ENCODE assay signal across 1 cellular context in the genomic region with DNA sequence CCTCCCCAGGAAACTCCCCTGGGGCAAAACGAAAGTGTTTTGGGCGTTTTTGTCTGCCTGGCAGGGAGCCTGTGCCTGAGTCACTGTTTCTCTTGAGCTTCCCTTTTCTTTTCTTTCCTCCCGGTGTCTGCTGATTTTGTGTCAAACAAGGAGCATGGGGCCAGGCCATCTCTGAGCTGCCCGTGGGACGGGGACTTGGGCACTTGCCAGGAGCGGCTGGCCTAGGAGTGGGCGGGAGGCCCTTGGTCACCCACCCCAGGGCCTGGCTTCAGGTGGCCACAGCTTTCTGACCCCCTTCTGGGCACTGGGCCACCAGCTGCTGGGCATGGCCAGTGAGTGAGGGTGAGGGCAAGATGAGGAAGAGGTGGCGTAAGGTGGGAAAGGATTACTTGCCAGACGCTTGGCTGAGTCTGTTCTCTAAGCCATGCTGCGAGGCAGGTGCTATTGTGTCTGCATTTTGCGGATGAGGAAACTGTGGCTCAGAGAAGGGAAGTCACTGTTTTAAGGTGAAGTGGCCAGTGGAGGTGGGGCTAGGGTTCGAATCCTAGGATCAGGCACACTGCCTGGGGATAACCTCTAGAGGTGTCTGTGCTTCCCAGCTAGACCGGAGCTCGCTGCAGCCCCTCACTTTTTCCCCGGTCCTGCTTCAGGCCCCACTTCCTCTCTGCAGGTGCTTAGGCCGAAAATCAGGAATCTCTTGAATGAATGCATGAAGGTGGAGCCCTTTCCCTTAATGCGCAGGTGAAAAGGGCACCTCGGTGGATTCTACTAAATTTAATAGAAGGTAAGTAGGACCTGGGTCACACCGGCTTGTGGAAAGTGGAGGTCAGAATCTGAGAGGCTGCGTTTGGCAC.
TF ChIP-seq lines count a peak whose summit lies in the region.

No MANE protein-coding gene starts in this region.

TF ChIP-seq in GM12878, 131 proteins besides CTCF, POLR2A, EP300 and RAD21 (continued from another document):
- TF ChIP-seq, protein P1, sequence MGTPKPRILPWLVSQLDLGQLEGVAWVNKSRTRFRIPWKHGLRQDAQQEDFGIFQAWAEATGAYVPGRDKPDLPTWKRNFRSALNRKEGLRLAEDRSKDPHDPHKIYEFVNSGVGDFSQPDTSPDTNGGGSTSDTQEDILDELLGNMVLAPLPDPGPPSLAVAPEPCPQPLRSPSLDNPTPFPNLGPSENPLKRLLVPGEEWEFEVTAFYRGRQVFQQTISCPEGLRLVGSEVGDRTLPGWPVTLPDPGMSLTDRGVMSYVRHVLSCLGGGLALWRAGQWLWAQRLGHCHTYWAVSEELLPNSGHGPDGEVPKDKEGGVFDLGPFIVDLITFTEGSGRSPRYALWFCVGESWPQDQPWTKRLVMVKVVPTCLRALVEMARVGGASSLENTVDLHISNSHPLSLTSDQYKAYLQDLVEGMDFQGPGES (IDR thresholded peaks at IDR 0.05): no peak
- TF ChIP-seq, protein P2, sequence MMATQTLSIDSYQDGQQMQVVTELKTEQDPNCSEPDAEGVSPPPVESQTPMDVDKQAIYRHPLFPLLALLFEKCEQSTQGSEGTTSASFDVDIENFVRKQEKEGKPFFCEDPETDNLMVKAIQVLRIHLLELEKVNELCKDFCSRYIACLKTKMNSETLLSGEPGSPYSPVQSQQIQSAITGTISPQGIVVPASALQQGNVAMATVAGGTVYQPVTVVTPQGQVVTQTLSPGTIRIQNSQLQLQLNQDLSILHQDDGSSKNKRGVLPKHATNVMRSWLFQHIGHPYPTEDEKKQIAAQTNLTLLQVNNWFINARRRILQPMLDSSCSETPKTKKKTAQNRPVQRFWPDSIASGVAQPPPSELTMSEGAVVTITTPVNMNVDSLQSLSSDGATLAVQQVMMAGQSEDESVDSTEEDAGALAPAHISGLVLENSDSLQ (IDR thresholded peaks at IDR 0.05): no peak
- TF ChIP-seq SMARCA5 (IDR thresholded peaks at IDR 0.05): 0 out of 2 replicates have a peak, but pooled peaks have one; percentile 36
- TF ChIP-seq CREB1 (IDR thresholded peaks at IDR 0.05; ENCODE audit: low read depth): no peak
- TF ChIP-seq POLR2AphosphoS5 (IDR thresholded peaks at IDR 0.05; ENCODE audit: low read length): peak; percentile 64
- TF ChIP-seq, protein P3, sequence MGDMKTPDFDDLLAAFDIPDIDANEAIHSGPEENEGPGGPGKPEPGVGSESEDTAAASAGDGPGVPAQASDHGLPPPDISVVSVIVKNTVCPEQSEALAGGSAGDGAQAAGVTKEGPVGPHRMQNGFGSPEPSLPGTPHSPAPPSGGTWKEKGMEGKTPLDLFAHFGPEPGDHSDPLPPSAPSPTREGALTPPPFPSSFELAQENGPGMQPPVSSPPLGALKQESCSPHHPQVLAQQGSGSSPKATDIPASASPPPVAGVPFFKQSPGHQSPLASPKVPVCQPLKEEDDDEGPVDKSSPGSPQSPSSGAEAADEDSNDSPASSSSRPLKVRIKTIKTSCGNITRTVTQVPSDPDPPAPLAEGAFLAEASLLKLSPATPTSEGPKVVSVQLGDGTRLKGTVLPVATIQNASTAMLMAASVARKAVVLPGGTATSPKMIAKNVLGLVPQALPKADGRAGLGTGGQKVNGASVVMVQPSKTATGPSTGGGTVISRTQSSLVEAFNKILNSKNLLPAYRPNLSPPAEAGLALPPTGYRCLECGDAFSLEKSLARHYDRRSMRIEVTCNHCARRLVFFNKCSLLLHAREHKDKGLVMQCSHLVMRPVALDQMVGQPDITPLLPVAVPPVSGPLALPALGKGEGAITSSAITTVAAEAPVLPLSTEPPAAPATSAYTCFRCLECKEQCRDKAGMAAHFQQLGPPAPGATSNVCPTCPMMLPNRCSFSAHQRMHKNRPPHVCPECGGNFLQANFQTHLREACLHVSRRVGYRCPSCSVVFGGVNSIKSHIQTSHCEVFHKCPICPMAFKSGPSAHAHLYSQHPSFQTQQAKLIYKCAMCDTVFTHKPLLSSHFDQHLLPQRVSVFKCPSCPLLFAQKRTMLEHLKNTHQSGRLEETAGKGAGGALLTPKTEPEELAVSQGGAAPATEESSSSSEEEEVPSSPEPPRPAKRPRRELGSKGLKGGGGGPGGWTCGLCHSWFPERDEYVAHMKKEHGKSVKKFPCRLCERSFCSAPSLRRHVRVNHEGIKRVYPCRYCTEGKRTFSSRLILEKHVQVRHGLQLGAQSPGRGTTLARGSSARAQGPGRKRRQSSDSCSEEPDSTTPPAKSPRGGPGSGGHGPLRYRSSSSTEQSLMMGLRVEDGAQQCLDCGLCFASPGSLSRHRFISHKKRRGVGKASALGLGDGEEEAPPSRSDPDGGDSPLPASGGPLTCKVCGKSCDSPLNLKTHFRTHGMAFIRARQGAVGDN (IDR thresholded peaks at IDR 0.05): peak; percentile 76
- peak; percentile 71 for TF ChIP-seq IKZF1 (conservative IDR thresholded peaks at IDR 0.05)
- no peak for TF ChIP-seq STAT1 (conservative IDR thresholded peaks at IDR 0.05)
- TF ChIP-seq PAX5 (IDR thresholded peaks at IDR 0.05; ENCODE audit: borderline replicate concordance, low read depth, low read length): no peak
- TF ChIP-seq IKZF2 (IDR thresholded peaks at IDR 0.05): peak; percentile 36 to 49; a peak in 2 of 4 replicates
- TF ChIP-seq BACH1 (IDR thresholded peaks at IDR 0.05; ENCODE audit: borderline replicate concordance): peak; percentile 8; the same call in 1 of the 2 replicates
- peak; percentile 59; the same call in 1 of the 2 replicates for TF ChIP-seq GATAD2B (conservative IDR thresholded peaks at IDR 0.05; ENCODE audit: low read depth)
- TF ChIP-seq CREM (IDR thresholded peaks at IDR 0.05; ENCODE audit: low read depth): 0 out of 2 replicates have a peak, but pooled peaks have one; percentile 18
- TF ChIP-seq MTA2 (IDR thresholded peaks at IDR 0.05; ENCODE audit: low read depth): 0 out of 2 replicates have a peak, but pooled peaks have one; percentile 12
- peak; percentile 84 for TF ChIP-seq DPF2 (IDR thresholded peaks at IDR 0.05)
- no peak for TF ChIP-seq MEF2A (IDR thresholded peaks at IDR 0.05; ENCODE audit: insufficient read depth, low read depth, low read length)
- TF ChIP-seq ZNF24 (IDR thresholded peaks at IDR 0.05): 0 out of 2 replicates have a peak, but pooled peaks have one; percentile 14
- TF ChIP-seq SMAD1 (IDR thresholded peaks at IDR 0.05; ENCODE audit: low read depth, partially characterized antibody): peak; percentile 52
- TF ChIP-seq, protein P4, sequence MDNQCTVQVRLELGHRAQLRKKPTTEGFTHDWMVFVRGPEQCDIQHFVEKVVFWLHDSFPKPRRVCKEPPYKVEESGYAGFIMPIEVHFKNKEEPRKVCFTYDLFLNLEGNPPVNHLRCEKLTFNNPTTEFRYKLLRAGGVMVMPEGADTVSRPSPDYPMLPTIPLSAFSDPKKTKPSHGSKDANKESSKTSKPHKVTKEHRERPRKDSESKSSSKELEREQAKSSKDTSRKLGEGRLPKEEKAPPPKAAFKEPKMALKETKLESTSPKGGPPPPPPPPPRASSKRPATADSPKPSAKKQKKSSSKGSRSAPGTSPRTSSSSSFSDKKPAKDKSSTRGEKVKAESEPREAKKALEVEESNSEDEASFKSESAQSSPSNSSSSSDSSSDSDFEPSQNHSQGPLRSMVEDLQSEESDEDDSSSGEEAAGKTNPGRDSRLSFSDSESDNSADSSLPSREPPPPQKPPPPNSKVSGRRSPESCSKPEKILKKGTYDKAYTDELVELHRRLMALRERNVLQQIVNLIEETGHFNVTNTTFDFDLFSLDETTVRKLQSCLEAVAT (IDR thresholded peaks at IDR 0.05): no peak
- TF ChIP-seq, protein P5, sequence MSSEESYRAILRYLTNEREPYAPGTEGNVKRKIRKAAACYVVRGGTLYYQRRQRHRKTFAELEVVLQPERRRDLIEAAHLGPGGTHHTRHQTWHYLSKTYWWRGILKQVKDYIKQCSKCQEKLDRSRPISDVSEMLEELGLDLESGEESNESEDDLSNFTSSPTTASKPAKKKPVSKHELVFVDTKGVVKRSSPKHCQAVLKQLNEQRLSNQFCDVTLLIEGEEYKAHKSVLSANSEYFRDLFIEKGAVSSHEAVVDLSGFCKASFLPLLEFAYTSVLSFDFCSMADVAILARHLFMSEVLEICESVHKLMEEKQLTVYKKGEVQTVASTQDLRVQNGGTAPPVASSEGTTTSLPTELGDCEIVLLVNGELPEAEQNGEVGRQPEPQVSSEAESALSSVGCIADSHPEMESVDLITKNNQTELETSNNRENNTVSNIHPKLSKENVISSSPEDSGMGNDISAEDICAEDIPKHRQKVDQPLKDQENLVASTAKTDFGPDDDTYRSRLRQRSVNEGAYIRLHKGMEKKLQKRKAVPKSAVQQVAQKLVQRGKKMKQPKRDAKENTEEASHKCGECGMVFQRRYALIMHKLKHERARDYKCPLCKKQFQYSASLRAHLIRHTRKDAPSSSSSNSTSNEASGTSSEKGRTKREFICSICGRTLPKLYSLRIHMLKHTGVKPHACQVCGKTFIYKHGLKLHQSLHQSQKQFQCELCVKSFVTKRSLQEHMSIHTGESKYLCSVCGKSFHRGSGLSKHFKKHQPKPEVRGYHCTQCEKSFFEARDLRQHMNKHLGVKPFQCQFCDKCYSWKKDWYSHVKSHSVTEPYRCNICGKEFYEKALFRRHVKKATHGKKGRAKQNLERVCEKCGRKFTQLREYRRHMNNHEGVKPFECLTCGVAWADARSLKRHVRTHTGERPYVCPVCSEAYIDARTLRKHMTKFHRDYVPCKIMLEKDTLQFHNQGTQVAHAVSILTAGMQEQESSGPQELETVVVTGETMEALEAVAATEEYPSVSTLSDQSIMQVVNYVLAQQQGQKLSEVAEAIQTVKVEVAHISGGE (CRISPR knock-in tag; IDR thresholded peaks at IDR 0.05): no peak
- no peak for TF ChIP-seq RELA (IDR thresholded peaks at IDR 0.05; ENCODE audit: borderline replicate concordance, partially characterized antibody)
- TF ChIP-seq POLR2AphosphoS2 (IDR thresholded peaks at IDR 0.05; ENCODE audit: low read depth, low read length): peak; percentile 51; the same call in 1 of the 2 replicates
- peak; percentile 72 for TF ChIP-seq SPI1 (IDR thresholded peaks at IDR 0.05; ENCODE audit: borderline replicate concordance, insufficient read depth, low read depth, low read length)
- no peak for TF ChIP-seq SMAD5 (IDR thresholded peaks at IDR 0.05; ENCODE audit: low read depth)
- peak in 1 of 2 experiments; percentile 18; a peak in 1 of 3 replicates for TF ChIP-seq EGR1 (IDR thresholded peaks at IDR 0.05; ENCODE audit: borderline replicate concordance in 1 of 2, low read depth in 2 of 2, low read length in 2 of 2)
- 0 out of 2 replicates have a peak, but pooled peaks have one; percentile 8 for TF ChIP-seq HCFC1 (IDR thresholded peaks at IDR 0.05; ENCODE audit: low read length)
- TF ChIP-seq, protein P6, sequence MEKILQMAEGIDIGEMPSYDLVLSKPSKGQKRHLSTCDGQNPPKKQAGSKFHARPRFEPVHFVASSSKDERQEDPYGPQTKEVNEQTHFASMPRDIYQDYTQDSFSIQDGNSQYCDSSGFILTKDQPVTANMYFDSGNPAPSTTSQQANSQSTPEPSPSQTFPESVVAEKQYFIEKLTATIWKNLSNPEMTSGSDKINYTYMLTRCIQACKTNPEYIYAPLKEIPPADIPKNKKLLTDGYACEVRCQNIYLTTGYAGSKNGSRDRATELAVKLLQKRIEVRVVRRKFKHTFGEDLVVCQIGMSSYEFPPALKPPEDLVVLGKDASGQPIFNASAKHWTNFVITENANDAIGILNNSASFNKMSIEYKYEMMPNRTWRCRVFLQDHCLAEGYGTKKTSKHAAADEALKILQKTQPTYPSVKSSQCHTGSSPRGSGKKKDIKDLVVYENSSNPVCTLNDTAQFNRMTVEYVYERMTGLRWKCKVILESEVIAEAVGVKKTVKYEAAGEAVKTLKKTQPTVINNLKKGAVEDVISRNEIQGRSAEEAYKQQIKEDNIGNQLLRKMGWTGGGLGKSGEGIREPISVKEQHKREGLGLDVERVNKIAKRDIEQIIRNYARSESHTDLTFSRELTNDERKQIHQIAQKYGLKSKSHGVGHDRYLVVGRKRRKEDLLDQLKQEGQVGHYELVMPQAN (conservative IDR thresholded peaks at IDR 0.05): peak; percentile 68
- no peak for TF ChIP-seq KDM1A (IDR thresholded peaks at IDR 0.05; ENCODE audit: borderline replicate concordance)
- TF ChIP-seq EED (IDR thresholded peaks at IDR 0.05; ENCODE audit: low read depth): peak; percentile 37; the same call in 1 of the 2 replicates
- TF ChIP-seq, protein P7, sequence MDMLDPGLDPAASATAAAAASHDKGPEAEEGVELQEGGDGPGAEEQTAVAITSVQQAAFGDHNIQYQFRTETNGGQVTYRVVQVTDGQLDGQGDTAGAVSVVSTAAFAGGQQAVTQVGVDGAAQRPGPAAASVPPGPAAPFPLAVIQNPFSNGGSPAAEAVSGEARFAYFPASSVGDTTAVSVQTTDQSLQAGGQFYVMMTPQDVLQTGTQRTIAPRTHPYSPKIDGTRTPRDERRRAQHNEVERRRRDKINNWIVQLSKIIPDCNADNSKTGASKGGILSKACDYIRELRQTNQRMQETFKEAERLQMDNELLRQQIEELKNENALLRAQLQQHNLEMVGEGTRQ (IDR thresholded peaks at IDR 0.05; ENCODE audit: borderline replicate concordance, low read depth, low read length): no peak
- peak in 1 of 2 experiments; percentile 53; a peak in 2 of 4 replicates for TF ChIP-seq BHLHE40 (IDR thresholded peaks at IDR 0.05; ENCODE audit: borderline replicate concordance in 1 of 2, low read depth in 2 of 2, low read length in 1 of 2)
- TF ChIP-seq STAT3 (IDR thresholded peaks at IDR 0.05; ENCODE audit: low read depth, low read length): no peak
- 0 out of 2 replicates have a peak, but pooled peaks have one; percentile 4 for TF ChIP-seq RUNX3 (IDR thresholded peaks at IDR 0.05; ENCODE audit: low read length)
- peak; percentile 51 for TF ChIP-seq LARP7 (IDR thresholded peaks at IDR 0.05)
